Comparison of ENCODE assay signal across 35 cellular contexts in the genomic region with DNA sequence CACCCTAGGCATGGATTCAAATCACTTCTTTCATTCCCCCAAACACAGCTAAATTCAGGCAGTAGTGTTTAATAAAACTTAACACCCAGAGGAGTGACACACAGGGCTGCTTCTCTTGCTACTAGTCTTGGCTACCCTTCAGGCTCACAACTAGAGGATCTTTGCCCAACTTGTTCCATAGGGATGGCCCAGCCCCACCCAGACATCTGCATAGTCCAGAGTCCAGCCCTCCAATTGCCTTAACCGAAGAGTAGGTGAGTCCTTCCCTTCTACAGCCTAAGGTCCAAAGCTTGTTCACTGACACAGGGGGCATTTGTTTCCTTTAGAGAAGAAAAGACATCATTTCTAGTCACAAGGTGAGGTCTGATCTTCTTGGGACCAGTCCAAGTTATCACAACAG. TPM values are rescaled to one million over a fixed set of nuclear protein-coding genes. Genes with fewer than 3 reads are reported as not detected.
"Had no signal": no experiment of that assay in that cellular context is flagged by ENCODE, and none has a peak within 500 bp of the region (broad histone marks: within the 10 kb centered on the region; RNA-seq: fewer than 3 reads in every experiment).

No MANE protein-coding gene starts in this region.

- H3K27ac ChIP-seq: adrenal gland, body of pancreas, esophagus squamous epithelium, gastroesophageal sphincter had no signal

- H3K4me1 ChIP-seq: adrenal gland, body of pancreas, esophagus squamous epithelium, gastroesophageal sphincter had no signal

- H3K9me3 ChIP-seq: body of pancreas, esophagus squamous epithelium had no signal

- ATAC-seq: activated CD4-positive, alpha-beta T cell treated with anti-CD3 and anti-CD28 coated beads for 36 hours; activated CD8-positive, alpha-beta memory T cell treated with anti-CD3 and anti-CD28 coated beads, Interleukin-2, amount 10 ng/mL, durations not matched to agents 7 days and 5 days; activated CD8-positive, alpha-beta T cell treated with anti-CD3 and anti-CD28 coated beads, Interleukin-2, amount 10 ng/mL, durations not matched to agents 7 days and 5 days; activated naive CD8-positive, alpha-beta T cell treated with anti-CD3 and anti-CD28 coated beads, Interleukin-2, amount 50 U/mL, for 24 hours; body of pancreas; effector memory CD8-positive, alpha-beta T cell; gastroesophageal sphincter had no signal

- DNase-seq: activated CD4-positive, alpha-beta memory T cell treated with anti-CD3 and anti-CD28 coated beads for 36 hours; activated CD4-positive, alpha-beta T cell treated with anti-CD3 and anti-CD28 coated beads for 36 hours; activated CD4-positive, alpha-beta T cell treated with anti-CD3 and anti-CD28 coated beads, Interleukin-2, amount 10 ng/mL, durations not matched to agents 24 days and 14 days; activated CD4-positive, CD25-positive, alpha-beta regulatory T cell; activated CD4-positive, CD25-positive, alpha-beta regulatory T cell treated with anti-CD3 and anti-CD28 coated beads, Interleukin-2, amount 50 U/mL, for 72 hours; activated CD8-positive, alpha-beta memory T cell treated with anti-CD3 and anti-CD28 coated beads, Interleukin-2, amount 10 ng/mL, durations not matched to agents 7 days and 5 days; activated CD8-positive, alpha-beta memory T cell treated with anti-CD3 and anti-CD28 coated beads, Interleukin-2, amount 50 U/mL, for 4 hours; activated CD8-positive, alpha-beta T cell treated with anti-CD3 and anti-CD28 coated beads, Interleukin-2, amount 10 ng/mL, durations not matched to agents 7 days and 5 days; activated effector memory CD4-positive, alpha-beta T cell treated with anti-CD3 and anti-CD28 coated beads, Interleukin-2, amount 50 U/mL, for 16 hours; activated naive CD4-positive, alpha-beta T cell treated with anti-CD3 and anti-CD28 coated beads for 36 hours; activated naive CD8-positive, alpha-beta T cell treated with anti-CD3 and anti-CD28 coated beads for 36 hours; activated naive CD8-positive, alpha-beta T cell treated with anti-CD3 and anti-CD28 coated beads, Interleukin-2, amount 50 U/mL, for 24 hours; activated T-cell treated with anti-CD3 and anti-CD28 coated beads, Interleukin-2, amount 50 U/mL, for 1 hour; activated T-cell treated with anti-CD3 and anti-CD28 coated beads, Interleukin-2, amount 50 U/mL, for 48 hours; adrenal gland; amygdala; aorta; body of pancreas; caudate nucleus; cortex of kidney; dermis blood vessel endothelial cell; effector CD4-positive, alpha-beta T cell; effector memory CD8-positive, alpha-beta T cell; erythroblast; esophagus squamous epithelium; foreskin melanocyte; T-helper 2 cell had no signal

- H3K4me3 ChIP-seq: adrenal gland, body of pancreas, esophagus squamous epithelium, gastroesophageal sphincter had no signal

- H3K36me3 ChIP-seq: adrenal gland, esophagus squamous epithelium, gastroesophageal sphincter had no signal

- H3K27me3 ChIP-seq: adrenal gland, body of pancreas, gastroesophageal sphincter had no signal

RNA-seq across cellular contexts. Expression of a gene that starts 15.2 kb away (rescaled TPM):
- total RNA-seq: activated CD4-positive, alpha-beta memory T cell treated with anti-CD3 and anti-CD28 coated beads for 36 hours; activated CD4-positive, alpha-beta T cell treated with anti-CD3 and anti-CD28 coated beads for 36 hours; activated CD4-positive, alpha-beta T cell treated with anti-CD3 and anti-CD28 coated beads, Interleukin-2, amount 10 ng/mL, durations not matched to agents 24 days and 14 days; activated CD8-positive, alpha-beta memory T cell treated with anti-CD3 and anti-CD28 coated beads for 36 hours; activated CD8-positive, alpha-beta memory T cell treated with anti-CD3 and anti-CD28 coated beads, Interleukin-2, amount 10 ng/mL, durations not matched to agents 7 days and 5 days; activated CD8-positive, alpha-beta T cell treated with anti-CD3 and anti-CD28 coated beads, Interleukin-2, amount 10 ng/mL, durations not matched to agents 7 days and 5 days; activated naive CD4-positive, alpha-beta T cell treated with anti-CD3 and anti-CD28 coated beads for 36 hours; activated naive CD8-positive, alpha-beta T cell treated with anti-CD3 and anti-CD28 coated beads for 36 hours; activated T-helper 1 cell treated with anti-CD3 and anti-CD28 coated beads, Interleukin-12 subunit alpha, Interleukin-12 subunit beta, Interleukin-2, Interleukin-4 antibody, amounts not matched to agents 30 ng/mL and 10 ng/mL and 1 ng/mL, durations not matched to agents 14 hours and 24 hours and 36 hours; activated T-helper 2 cell treated with anti-CD3 and anti-CD28 coated beads, Interferon-gamma antibody, Interleukin-2, Interleukin-4, amounts not matched to agents 10 μg/mL and 5 μg/mL and 100 μg/mL, durations not matched to agents 14 hours and 24 hours and 36 hours; aorta; body of pancreas; chondrocyte; dermis blood vessel endothelial cell; esophagus squamous epithelium; fibroblast of lung; gastroesophageal sphincter; glomerular endothelial cell; T-helper 1 cell treated with Interleukin-12 subunit alpha and Interleukin-12 subunit beta and Interleukin-4 antibody, amounts not matched to agents 30 ng/mL and 1 ng/mL, for 36 hours had no signal
- polyA plus RNA-seq: aorta, fibroblast of lung had no signal

RNA-seq across cellular contexts. Expression of a gene that starts 29.2 kb away (rescaled TPM):
- total RNA-seq: activated CD4-positive, alpha-beta memory T cell treated with anti-CD3 and anti-CD28 coated beads for 36 hours; activated CD4-positive, alpha-beta T cell treated with anti-CD3 and anti-CD28 coated beads for 36 hours; activated CD4-positive, alpha-beta T cell treated with anti-CD3 and anti-CD28 coated beads, Interleukin-2, amount 10 ng/mL, durations not matched to agents 24 days and 14 days; activated CD8-positive, alpha-beta memory T cell treated with anti-CD3 and anti-CD28 coated beads for 36 hours; activated CD8-positive, alpha-beta memory T cell treated with anti-CD3 and anti-CD28 coated beads, Interleukin-2, amount 10 ng/mL, durations not matched to agents 7 days and 5 days; activated CD8-positive, alpha-beta T cell treated with anti-CD3 and anti-CD28 coated beads, Interleukin-2, amount 10 ng/mL, durations not matched to agents 7 days and 5 days; activated naive CD4-positive, alpha-beta T cell treated with anti-CD3 and anti-CD28 coated beads for 36 hours; activated naive CD8-positive, alpha-beta T cell treated with anti-CD3 and anti-CD28 coated beads for 36 hours; activated T-helper 1 cell treated with anti-CD3 and anti-CD28 coated beads, Interleukin-12 subunit alpha, Interleukin-12 subunit beta, Interleukin-2, Interleukin-4 antibody, amounts not matched to agents 30 ng/mL and 10 ng/mL and 1 ng/mL, durations not matched to agents 14 hours and 24 hours and 36 hours; activated T-helper 2 cell treated with anti-CD3 and anti-CD28 coated beads, Interferon-gamma antibody, Interleukin-2, Interleukin-4, amounts not matched to agents 10 μg/mL and 5 μg/mL and 100 μg/mL, durations not matched to agents 14 hours and 24 hours and 36 hours; T-helper 1 cell treated with Interleukin-12 subunit alpha and Interleukin-12 subunit beta and Interleukin-4 antibody, amounts not matched to agents 30 ng/mL and 1 ng/mL, for 36 hours had no signal
